ENCODE assay signal across 1 cellular context in genomic region chrX:1490723-1491122, GRCh38. TPM values are rescaled to one million over a fixed set of nuclear protein-coding genes. Genes with fewer than 3 reads are reported as not detected.
"Had no signal": no experiment of that assay in that cellular context is flagged by ENCODE, and none has a peak within 500 bp of the region (broad histone marks: within the 10 kb centered on the region; RNA-seq: fewer than 3 reads in every experiment).

No MANE protein-coding gene starts in this region.

RNA-seq across cellular contexts. Expression of gene P2RY8, which starts 46.3 kb away (rescaled TPM):
- total RNA-seq: G401 had no signal
